ENCODE assay signal across 1 cellular context in the genomic region with DNA sequence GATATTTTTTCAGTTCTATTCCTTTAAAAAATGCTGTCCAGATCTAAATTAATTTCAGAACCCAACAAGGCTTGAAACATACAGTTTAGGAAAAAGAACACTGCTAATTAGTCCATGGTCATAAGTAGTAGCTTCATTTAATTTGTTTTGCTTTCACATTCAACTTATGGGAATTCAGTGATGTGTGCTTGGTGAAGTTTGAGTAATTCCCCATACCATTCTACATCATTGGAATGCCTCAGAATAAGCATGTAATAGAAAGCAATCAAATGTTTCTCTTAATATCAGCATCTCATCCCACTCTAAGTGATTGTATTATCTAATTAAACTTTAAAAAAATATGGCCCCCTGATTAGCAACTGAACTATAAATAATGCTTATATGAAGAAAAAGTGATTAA.
TF ChIP-seq lines count a peak whose summit lies in the region.

No MANE protein-coding gene starts in this region.

TF ChIP-seq in IMR-90, 13 proteins besides CTCF, POLR2A, EP300 and RAD21:
- no peak for TF ChIP-seq FOS (IDR thresholded peaks at IDR 0.05; ENCODE audit: low read depth, low read length)
- TF ChIP-seq MXI1 (IDR thresholded peaks at IDR 0.05; ENCODE audit: borderline replicate concordance, low read depth, low read length): no peak
- TF ChIP-seq RCOR1 (IDR thresholded peaks at IDR 0.05; ENCODE audit: insufficient replicate concordance, low read length): no peak
